In genomic region chr21:36424592-36424991, GRCh38 we compare ENCODE assay signal across 28 cellular contexts. TPM values are rescaled to one million over a fixed set of nuclear protein-coding genes. Genes with fewer than 3 reads are reported as not detected.
"Had no signal": no experiment of that assay in that cellular context is flagged by ENCODE, and none has a peak within 500 bp of the region (broad histone marks: within the 10 kb centered on the region; RNA-seq: fewer than 3 reads in every experiment).

No MANE protein-coding gene starts in this region.

- H3K4me3 ChIP-seq: dorsolateral prefrontal cortex, heart left ventricle, spleen, stomach, thoracic aorta, transverse colon had no signal

- FAIRE-seq: frontal cortex, islet of Langerhans had no signal

- H3K9me3 ChIP-seq: heart left ventricle, neutrophil, spleen, stomach, thoracic aorta, transverse colon had no signal

- H3K27ac ChIP-seq: dorsolateral prefrontal cortex, neutrophil, spleen, stomach, thoracic aorta, transverse colon had no signal

- H3K36me3 ChIP-seq: heart left ventricle, neutrophil, spleen, stomach, thoracic aorta, transverse colon had no signal

- DNase-seq: cortex of kidney; effector CD8-positive, alpha-beta T cell; hippocampal formation; kidney glomerular epithelial cell; naive thymus-derived CD8-positive, alpha-beta T cell; right cardiac atrium; spleen; stimulated activated CD4-positive, alpha-beta T cell treated with anti-CD3 and anti-CD28 coated beads, Interleukin-15, amount 100 ng/mL, for 24 hours; stimulated activated CD4-positive, alpha-beta T cell treated with anti-CD3 and anti-CD28 coated beads, Interleukin-1b, Interleukin-23, amount 100 ng/mL, for 48 hours; stimulated activated CD4-positive, alpha-beta T cell treated with anti-CD3 and anti-CD28 coated beads, Interleukin-4, amount 100 ng/mL, for 4 hours; stimulated activated naive CD4-positive, alpha-beta T cell; stomach; substantia nigra; transverse colon had no signal

- H3K27me3 ChIP-seq: dorsolateral prefrontal cortex, heart left ventricle, stomach, transverse colon had no signal

RNA-seq across cellular contexts. Expression of gene CLDN14, which starts 55.3 kb away (rescaled TPM):
- total RNA-seq: cerebellum; dorsolateral prefrontal cortex; esophagus mucosa; fibroblast of lung; frontal cortex; heart left ventricle; lung microvascular endothelial cell; mesenteric fat pad; mononuclear cell; naive thymus-derived CD8-positive, alpha-beta T cell; osteocyte; right cardiac atrium; stomach; thoracic aorta; transverse colon had no signal
- polyA plus RNA-seq: fibroblast of lung; heart left ventricle; naive thymus-derived CD8-positive, alpha-beta T cell; neural cell; right cardiac atrium had no signal
